In genomic region chr16:30395155-30395991, GRCh38 we compare ENCODE assay signal across 8 cellular contexts. TPM values are rescaled to one million over a fixed set of nuclear protein-coding genes. Genes with fewer than 3 reads are reported as not detected.
DNase-seq lines count a peak whose midpoint lies in the region; ATAC-seq and TF ChIP-seq lines count a peak whose summit lies in the region.

TSS of gene ZNF48 (plus strand) at chr16:30395420. CDS start at chr16:30395795, 375 bp downstream.

- DNase-seq in DMS153 (lab: John Stamatoyannopoulos, UW) = peak; percentile 89
- DNase-seq in Peyer's patch = peak; percentile 77 to 91 (median 86)
- DNase-seq in activated effector memory CD4-positive, alpha-beta T cell treated with Interleukin-2 at 50 U/mL for 16 hours = peak; percentile 48
- DNase-seq in fibroblast of the conjunctiva (ENCODE audit: low read depth) = peak; percentile 75
- DNase-seq in naive thymus-derived CD4-positive, alpha-beta T cell = peak; percentile 33 to 72 (median 45)
- DNase-seq in tibial artery = peak; percentile 82 to 92

- no peaks in the 10 kb centered on the region for H3K9me3 Mint-ChIP-seq in naive thymus-derived CD4-positive, alpha-beta T cell

- peak; percentile 57 for ATAC-seq in GM21528 (IDR thresholded peaks at IDR 0.05; ENCODE audit: low FRiP score, unreplicated experiment)
- ATAC-seq in naive thymus-derived CD4-positive, alpha-beta T cell = peak; percentile 80

- H3K4me1 ChIP-seq in Peyer's patch (peaks cover 2 to 33% (median 9%) of the 10 kb centered on the region in 4 donors), tibial artery (peaks cover 0 to 27% (median 23%) of the 10 kb centered on the region in 4 donors)
- peaks cover 14 to 22% of the 10 kb centered on the region in 2 donors for H3K4me1 ChIP-seq in naive thymus-derived CD4-positive, alpha-beta T cell (ENCODE audit: control insufficient read depth in 2 of 2, insufficient read depth in 2 of 2, low read length in 2 of 2)

- TF ChIP-seq POLR2A in Peyer's patch (IDR thresholded peaks at IDR 0.05) = peak; percentile 28 to 44

- peaks cover 23 to 39% (median 32%) of the 10 kb centered on the region in 7 donors for H3K4me1 Mint-ChIP-seq in naive thymus-derived CD4-positive, alpha-beta T cell

- H3K27ac ChIP-seq in KOPT-K1 (ENCODE audit: low read depth, low read length, poor library complexity, severe bottlenecking) = peak within 1 kb of the TSS; percentile 85
- H3K27ac ChIP-seq in Peyer's patch = peak within 1 kb of the TSS; percentile 64 to 81 (median 73)
- H3K27ac ChIP-seq in naive thymus-derived CD4-positive, alpha-beta T cell (ENCODE audit: low read depth, low read length) = peak within 1 kb of the TSS; percentile 71
- peak within 1 kb of the TSS; percentile 79 to 83 for H3K27ac ChIP-seq in tibial artery

- no peaks in the 10 kb centered on the region for H3K27me3 ChIP-seq in Peyer's patch
- H3K27me3 ChIP-seq in naive thymus-derived CD4-positive, alpha-beta T cell (ENCODE audit: control insufficient read depth in 2 of 2, insufficient read depth in 2 of 2, low read length in 2 of 2) = no peaks in the 10 kb centered on the region
- no peaks in the 10 kb centered on the region for H3K27me3 ChIP-seq in tibial artery

- H3K9me3 ChIP-seq in KOPT-K1 (ENCODE audit: insufficient read depth, low read length, poor library complexity, severe bottlenecking) (no peaks in the 10 kb centered on the region), Peyer's patch (no peaks in the 10 kb centered on the region), tibial artery (no peaks in the 10 kb centered on the region)
- no peaks in the 10 kb centered on the region for H3K9me3 ChIP-seq in naive thymus-derived CD4-positive, alpha-beta T cell (ENCODE audit: control insufficient read depth in 2 of 3, low read length in 3 of 3)

- H3K36me3 ChIP-seq in KOPT-K1 (ENCODE audit: insufficient read depth, low read length) (peaks cover 21% of the 10 kb centered on the region), Peyer's patch (peaks cover 0 to 15% (median 0%) of the 10 kb centered on the region in 3 donors), tibial artery (peaks cover 0 to 17% (median 17%) of the 10 kb centered on the region in 3 donors)
- peaks cover 0 to 18% (median 0%) of the 10 kb centered on the region in 3 experiments for H3K36me3 ChIP-seq in naive thymus-derived CD4-positive, alpha-beta T cell (ENCODE audit: control insufficient read depth in 2 of 3, insufficient read depth in 3 of 3, low read length in 3 of 3)

- no peaks in the 10 kb centered on the region for H3K27me3 Mint-ChIP-seq in naive thymus-derived CD4-positive, alpha-beta T cell

- H3K36me3 Mint-ChIP-seq in naive thymus-derived CD4-positive, alpha-beta T cell = peaks cover 0 to 7% (median 4%) of the 10 kb centered on the region in 5 donors

- TF ChIP-seq CTCF in Peyer's patch (IDR thresholded peaks at IDR 0.05) (peak in 5 of 6 experiments; percentile 18 to 76 (median 64)), tibial artery (IDR thresholded peaks at IDR 0.05) (peak; percentile 5 to 58)

- intact Hi-C loops in naive thymus-derived CD4-positive, alpha-beta T cell (cut with micrococcal nuclease) = loop anchor here (1.0 to 2.0 kb wide), 5 partner anchors 12 to 25 kb away; partner anchors contain the start of genes ZNF771 (in 2 of the 2), SEPTIN1 (in 1 of the 2) and TBC1D10B (in 1 of the 2)
- intact Hi-C loops in tibial artery (cut with DNase I; ENCODE audit: low total_unique reads) = loop anchor here (2.0 kb wide), 1 partner anchor 17 kb away; no protein-coding TSS in a partner anchor

- POLR2A ChIA-PET in naive thymus-derived CD4-positive, alpha-beta T cell (lab: Charles Lee) = interaction anchor here (0.7 to 14.0 kb wide), 13 partner anchors 9 to 330 kb away, joined by 3 to 254 read pairs (median 4); partner anchors contain the start of genes ALDOA, MYL11, SEPTIN1 and TBC1D10B

- H3K27ac Mint-ChIP-seq in naive thymus-derived CD4-positive, alpha-beta T cell = peak within 1 kb of the TSS; percentile 69 to 95 (median 83)

- H3K4me3 ChIP-seq in Peyer's patch (peak within 1 kb of the TSS; percentile 65 to 89 (median 74)), tibial artery (peak within 1 kb of the TSS; percentile 69 to 81)
- peak within 1 kb of the TSS; percentile 80 for H3K4me3 ChIP-seq in naive thymus-derived CD4-positive, alpha-beta T cell (ENCODE audit: low read length)

- peak within 1 kb of the TSS; percentile 85 to 92 (median 88) for H3K4me3 Mint-ChIP-seq in naive thymus-derived CD4-positive, alpha-beta T cell

- CTCF ChIA-PET in naive thymus-derived CD4-positive, alpha-beta T cell (lab: Charles Lee) = interaction anchor here (0.8 to 1.3 kb wide), 6 partner anchors 12 to 34 kb away, joined by 3 to 5 read pairs (median 4); partner anchors contain the start of genes DCTPP1, SEPTIN1 and ZNF771

RNA-seq across cellular contexts. Expression of gene ZNF48, which starts in this region (rescaled TPM):
- 1 to 10 TPM; 4.2 to 9.7 (median 7.1) TPM for total RNA-seq in Peyer's patch
- total RNA-seq in naive thymus-derived CD4-positive, alpha-beta T cell = 10 to 100 TPM in 3 of 5 experiments, 1 to 10 TPM in 2; 6.0 to 16.0 (median 15.6) TPM
- 10 to 100 TPM in 1 of 2 donors, 1 to 10 TPM in 1; 6.0 to 10.9 TPM for polyA plus RNA-seq in naive thymus-derived CD4-positive, alpha-beta T cell

Comparison
In these comparisons a context has a peak if more than half of its experiments do, and no peak if none do; other contexts are left out.
1. Peak in every context shown above with its lines: DNase-seq, ATAC-seq, H3K4me3 ChIP-seq and H3K27ac ChIP-seq.